In the genomic region with DNA sequence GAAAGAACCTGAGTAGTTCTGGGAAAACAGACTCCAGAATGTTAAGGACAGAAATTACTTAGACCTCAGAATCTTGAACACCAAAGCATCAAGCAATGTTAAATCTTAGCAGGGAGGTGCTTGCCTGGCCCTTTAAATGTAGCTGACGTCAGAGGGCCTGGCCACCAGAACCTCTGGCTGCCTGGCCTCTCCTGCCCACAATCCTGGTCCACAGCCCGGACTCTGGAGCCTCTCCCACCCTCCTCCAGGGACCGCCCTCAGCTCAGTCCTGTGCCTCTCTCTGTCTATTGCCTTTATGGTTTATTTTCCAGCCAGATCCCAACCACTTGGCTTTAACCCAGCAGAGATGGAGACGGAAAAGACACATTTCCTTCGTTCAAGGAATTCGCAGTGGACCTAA, we compare ENCODE assay signal across 1 cellular context.
TF ChIP-seq lines count a peak whose summit lies in the region.

No MANE protein-coding gene starts in this region.

TF ChIP-seq in IMR-90, 13 proteins besides CTCF, POLR2A, EP300 and RAD21 (continued from another document):
- no peak for TF ChIP-seq MAZ (IDR thresholded peaks at IDR 0.05; ENCODE audit: borderline replicate concordance, low read depth, low read length)
- TF ChIP-seq CEBPB (IDR thresholded peaks at IDR 0.05; ENCODE audit: low read depth, low read length): no peak
- no peak for TF ChIP-seq RFX5 (IDR thresholded peaks at IDR 0.05; ENCODE audit: low read depth, low read length)
- no peak for TF ChIP-seq SMC3 (IDR thresholded peaks at IDR 0.05; ENCODE audit: low read depth, low read length)
- TF ChIP-seq NFE2L2 (IDR thresholded peaks at IDR 0.05; ENCODE audit: low read depth, low read length): no peak
- TF ChIP-seq FOS (IDR thresholded peaks at IDR 0.05; ENCODE audit: low read depth, low read length): no peak
- TF ChIP-seq, protein P1, sequence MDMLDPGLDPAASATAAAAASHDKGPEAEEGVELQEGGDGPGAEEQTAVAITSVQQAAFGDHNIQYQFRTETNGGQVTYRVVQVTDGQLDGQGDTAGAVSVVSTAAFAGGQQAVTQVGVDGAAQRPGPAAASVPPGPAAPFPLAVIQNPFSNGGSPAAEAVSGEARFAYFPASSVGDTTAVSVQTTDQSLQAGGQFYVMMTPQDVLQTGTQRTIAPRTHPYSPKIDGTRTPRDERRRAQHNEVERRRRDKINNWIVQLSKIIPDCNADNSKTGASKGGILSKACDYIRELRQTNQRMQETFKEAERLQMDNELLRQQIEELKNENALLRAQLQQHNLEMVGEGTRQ (IDR thresholded peaks at IDR 0.05; ENCODE audit: low read depth, low read length): no peak
